Comparison of ENCODE assay signal across 1 cellular context in the genomic region with DNA sequence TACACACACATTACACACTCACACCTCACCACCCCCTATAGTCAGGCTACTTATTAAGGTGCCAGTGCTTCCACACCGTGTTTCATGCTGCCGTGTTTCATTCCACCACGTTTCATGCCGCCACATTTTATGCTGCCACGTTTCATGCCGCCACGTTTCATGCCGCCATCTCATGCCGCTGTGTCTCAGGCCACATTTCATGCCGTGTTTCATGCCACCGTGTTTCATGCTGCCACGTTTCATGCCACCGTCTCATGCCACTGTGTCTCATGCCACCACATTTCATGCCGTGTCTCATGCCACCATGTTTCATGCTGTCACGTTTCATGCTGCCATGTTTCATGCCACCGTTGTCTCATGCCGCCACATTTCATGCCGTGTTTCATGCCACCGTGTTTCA.
TF ChIP-seq lines count a peak whose summit lies in the region.

No MANE protein-coding gene starts in this region.

TF ChIP-seq in H1, 55 proteins besides CTCF, POLR2A, EP300 and RAD21:
- TF ChIP-seq EGR1 (IDR thresholded peaks at IDR 0.05; ENCODE audit: borderline replicate concordance, low read depth, low read length) (0 out of 2 replicates have a peak, but pooled peaks have one; percentile 34), KDM4A (IDR thresholded peaks at IDR 0.05; ENCODE audit: low read depth, low read length, severe bottlenecking) (no peak)
